In the genomic region with DNA sequence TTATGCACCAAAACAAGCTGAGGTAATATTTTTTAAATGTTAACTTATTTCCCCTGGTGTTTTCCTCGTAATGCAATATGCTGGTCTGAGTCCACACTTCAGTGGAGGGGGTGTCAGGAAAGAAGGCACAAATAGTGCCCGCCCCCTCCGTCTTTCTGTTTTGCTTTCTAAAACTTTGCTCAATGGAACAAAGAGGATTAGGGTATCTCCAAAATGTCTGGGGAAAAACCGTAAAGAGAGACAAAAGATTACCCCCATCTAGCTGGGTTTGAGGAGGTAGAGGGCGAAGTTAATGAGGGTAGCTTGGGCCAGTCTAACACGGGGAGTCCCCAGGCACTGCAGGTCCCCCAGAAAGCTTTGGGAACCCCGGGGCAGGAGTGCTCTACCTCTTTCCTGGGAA, we compare ENCODE assay signal across 1 cellular context.
A peak's percentile ranks its signal among the peaks of the same experiment; 100 is the strongest.
TF ChIP-seq lines count a peak whose summit lies in the region.

No MANE protein-coding gene starts in this region.

TF ChIP-seq in GM12878, 131 proteins besides CTCF, POLR2A, EP300 and RAD21 (continued from another document):
- TF ChIP-seq, protein P1, sequence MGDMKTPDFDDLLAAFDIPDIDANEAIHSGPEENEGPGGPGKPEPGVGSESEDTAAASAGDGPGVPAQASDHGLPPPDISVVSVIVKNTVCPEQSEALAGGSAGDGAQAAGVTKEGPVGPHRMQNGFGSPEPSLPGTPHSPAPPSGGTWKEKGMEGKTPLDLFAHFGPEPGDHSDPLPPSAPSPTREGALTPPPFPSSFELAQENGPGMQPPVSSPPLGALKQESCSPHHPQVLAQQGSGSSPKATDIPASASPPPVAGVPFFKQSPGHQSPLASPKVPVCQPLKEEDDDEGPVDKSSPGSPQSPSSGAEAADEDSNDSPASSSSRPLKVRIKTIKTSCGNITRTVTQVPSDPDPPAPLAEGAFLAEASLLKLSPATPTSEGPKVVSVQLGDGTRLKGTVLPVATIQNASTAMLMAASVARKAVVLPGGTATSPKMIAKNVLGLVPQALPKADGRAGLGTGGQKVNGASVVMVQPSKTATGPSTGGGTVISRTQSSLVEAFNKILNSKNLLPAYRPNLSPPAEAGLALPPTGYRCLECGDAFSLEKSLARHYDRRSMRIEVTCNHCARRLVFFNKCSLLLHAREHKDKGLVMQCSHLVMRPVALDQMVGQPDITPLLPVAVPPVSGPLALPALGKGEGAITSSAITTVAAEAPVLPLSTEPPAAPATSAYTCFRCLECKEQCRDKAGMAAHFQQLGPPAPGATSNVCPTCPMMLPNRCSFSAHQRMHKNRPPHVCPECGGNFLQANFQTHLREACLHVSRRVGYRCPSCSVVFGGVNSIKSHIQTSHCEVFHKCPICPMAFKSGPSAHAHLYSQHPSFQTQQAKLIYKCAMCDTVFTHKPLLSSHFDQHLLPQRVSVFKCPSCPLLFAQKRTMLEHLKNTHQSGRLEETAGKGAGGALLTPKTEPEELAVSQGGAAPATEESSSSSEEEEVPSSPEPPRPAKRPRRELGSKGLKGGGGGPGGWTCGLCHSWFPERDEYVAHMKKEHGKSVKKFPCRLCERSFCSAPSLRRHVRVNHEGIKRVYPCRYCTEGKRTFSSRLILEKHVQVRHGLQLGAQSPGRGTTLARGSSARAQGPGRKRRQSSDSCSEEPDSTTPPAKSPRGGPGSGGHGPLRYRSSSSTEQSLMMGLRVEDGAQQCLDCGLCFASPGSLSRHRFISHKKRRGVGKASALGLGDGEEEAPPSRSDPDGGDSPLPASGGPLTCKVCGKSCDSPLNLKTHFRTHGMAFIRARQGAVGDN (IDR thresholded peaks at IDR 0.05) = no peak
- TF ChIP-seq SMARCA5 (IDR thresholded peaks at IDR 0.05) (no peak), ZZZ3 (IDR thresholded peaks at IDR 0.05; ENCODE audit: control insufficient read depth, insufficient read length, low read depth) (no peak), MTA3 (IDR thresholded peaks at IDR 0.05; ENCODE audit: borderline replicate concordance, low read length) (no peak), BRCA1 (IDR thresholded peaks at IDR 0.05; ENCODE audit: low read depth, low read length) (no peak), NR2C1 (IDR thresholded peaks at IDR 0.05) (no peak), FOXM1 (IDR thresholded peaks at IDR 0.05; ENCODE audit: low read depth, low read length) (no peak), MEF2B (IDR thresholded peaks at IDR 0.05; ENCODE audit: partially characterized antibody, poor library complexity, severe bottlenecking) (no peak), IKZF1 (conservative IDR thresholded peaks at IDR 0.05) (no peak; the same call in 1 of the 2 replicates), LARP7 (IDR thresholded peaks at IDR 0.05) (no peak), KDM1A (IDR thresholded peaks at IDR 0.05; ENCODE audit: borderline replicate concordance) (no peak), IKZF2 (IDR thresholded peaks at IDR 0.05) (peak in 1 of 2 experiments; percentile 30; a peak in 1 of 4 replicates)
- TF ChIP-seq, protein P2, sequence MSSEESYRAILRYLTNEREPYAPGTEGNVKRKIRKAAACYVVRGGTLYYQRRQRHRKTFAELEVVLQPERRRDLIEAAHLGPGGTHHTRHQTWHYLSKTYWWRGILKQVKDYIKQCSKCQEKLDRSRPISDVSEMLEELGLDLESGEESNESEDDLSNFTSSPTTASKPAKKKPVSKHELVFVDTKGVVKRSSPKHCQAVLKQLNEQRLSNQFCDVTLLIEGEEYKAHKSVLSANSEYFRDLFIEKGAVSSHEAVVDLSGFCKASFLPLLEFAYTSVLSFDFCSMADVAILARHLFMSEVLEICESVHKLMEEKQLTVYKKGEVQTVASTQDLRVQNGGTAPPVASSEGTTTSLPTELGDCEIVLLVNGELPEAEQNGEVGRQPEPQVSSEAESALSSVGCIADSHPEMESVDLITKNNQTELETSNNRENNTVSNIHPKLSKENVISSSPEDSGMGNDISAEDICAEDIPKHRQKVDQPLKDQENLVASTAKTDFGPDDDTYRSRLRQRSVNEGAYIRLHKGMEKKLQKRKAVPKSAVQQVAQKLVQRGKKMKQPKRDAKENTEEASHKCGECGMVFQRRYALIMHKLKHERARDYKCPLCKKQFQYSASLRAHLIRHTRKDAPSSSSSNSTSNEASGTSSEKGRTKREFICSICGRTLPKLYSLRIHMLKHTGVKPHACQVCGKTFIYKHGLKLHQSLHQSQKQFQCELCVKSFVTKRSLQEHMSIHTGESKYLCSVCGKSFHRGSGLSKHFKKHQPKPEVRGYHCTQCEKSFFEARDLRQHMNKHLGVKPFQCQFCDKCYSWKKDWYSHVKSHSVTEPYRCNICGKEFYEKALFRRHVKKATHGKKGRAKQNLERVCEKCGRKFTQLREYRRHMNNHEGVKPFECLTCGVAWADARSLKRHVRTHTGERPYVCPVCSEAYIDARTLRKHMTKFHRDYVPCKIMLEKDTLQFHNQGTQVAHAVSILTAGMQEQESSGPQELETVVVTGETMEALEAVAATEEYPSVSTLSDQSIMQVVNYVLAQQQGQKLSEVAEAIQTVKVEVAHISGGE (CRISPR knock-in tag; IDR thresholded peaks at IDR 0.05) = no peak
- TF ChIP-seq, protein P3, sequence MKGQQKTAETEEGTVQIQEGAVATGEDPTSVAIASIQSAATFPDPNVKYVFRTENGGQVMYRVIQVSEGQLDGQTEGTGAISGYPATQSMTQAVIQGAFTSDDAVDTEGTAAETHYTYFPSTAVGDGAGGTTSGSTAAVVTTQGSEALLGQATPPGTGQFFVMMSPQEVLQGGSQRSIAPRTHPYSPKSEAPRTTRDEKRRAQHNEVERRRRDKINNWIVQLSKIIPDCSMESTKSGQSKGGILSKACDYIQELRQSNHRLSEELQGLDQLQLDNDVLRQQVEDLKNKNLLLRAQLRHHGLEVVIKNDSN (IDR thresholded peaks at IDR 0.05; ENCODE audit: borderline replicate concordance, extremely low read length, insufficient read depth, low read depth, low read length) = no peak
- TF ChIP-seq, protein P4, sequence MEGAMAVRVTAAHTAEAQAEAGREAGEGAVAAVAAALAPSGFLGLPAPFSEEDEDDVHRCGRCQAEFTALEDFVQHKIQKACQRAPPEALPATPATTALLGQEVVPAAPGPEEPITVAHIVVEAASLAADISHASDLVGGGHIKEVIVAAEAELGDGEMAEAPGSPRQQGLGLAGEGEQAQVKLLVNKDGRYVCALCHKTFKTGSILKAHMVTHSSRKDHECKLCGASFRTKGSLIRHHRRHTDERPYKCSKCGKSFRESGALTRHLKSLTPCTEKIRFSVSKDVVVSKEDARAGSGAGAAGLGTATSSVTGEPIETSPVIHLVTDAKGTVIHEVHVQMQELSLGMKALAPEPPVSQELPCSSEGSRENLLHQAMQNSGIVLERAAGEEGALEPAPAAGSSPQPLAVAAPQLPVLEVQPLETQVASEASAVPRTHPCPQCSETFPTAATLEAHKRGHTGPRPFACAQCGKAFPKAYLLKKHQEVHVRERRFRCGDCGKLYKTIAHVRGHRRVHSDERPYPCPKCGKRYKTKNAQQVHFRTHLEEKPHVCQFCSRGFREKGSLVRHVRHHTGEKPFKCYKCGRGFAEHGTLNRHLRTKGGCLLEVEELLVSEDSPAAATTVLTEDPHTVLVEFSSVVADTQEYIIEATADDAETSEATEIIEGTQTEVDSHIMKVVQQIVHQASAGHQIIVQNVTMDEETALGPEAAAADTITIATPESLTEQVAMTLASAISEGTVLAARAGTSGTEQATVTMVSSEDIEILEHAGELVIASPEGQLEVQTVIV (IDR thresholded peaks at IDR 0.05; ENCODE audit: borderline replicate concordance, partially characterized antibody) = no peak
